ENCODE assay signal across 1 cellular context in genomic region chr12:16756833-16757552, GRCh38.
TF ChIP-seq lines count a peak whose summit lies in the region.

No MANE protein-coding gene starts in this region.

TF ChIP-seq in GM12878, 131 proteins besides CTCF, POLR2A, EP300 and RAD21 (continued from another document):
- TF ChIP-seq, protein P1, sequence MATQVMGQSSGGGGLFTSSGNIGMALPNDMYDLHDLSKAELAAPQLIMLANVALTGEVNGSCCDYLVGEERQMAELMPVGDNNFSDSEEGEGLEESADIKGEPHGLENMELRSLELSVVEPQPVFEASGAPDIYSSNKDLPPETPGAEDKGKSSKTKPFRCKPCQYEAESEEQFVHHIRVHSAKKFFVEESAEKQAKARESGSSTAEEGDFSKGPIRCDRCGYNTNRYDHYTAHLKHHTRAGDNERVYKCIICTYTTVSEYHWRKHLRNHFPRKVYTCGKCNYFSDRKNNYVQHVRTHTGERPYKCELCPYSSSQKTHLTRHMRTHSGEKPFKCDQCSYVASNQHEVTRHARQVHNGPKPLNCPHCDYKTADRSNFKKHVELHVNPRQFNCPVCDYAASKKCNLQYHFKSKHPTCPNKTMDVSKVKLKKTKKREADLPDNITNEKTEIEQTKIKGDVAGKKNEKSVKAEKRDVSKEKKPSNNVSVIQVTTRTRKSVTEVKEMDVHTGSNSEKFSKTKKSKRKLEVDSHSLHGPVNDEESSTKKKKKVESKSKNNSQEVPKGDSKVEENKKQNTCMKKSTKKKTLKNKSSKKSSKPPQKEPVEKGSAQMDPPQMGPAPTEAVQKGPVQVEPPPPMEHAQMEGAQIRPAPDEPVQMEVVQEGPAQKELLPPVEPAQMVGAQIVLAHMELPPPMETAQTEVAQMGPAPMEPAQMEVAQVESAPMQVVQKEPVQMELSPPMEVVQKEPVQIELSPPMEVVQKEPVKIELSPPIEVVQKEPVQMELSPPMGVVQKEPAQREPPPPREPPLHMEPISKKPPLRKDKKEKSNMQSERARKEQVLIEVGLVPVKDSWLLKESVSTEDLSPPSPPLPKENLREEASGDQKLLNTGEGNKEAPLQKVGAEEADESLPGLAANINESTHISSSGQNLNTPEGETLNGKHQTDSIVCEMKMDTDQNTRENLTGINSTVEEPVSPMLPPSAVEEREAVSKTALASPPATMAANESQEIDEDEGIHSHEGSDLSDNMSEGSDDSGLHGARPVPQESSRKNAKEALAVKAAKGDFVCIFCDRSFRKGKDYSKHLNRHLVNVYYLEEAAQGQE (IDR thresholded peaks at IDR 0.05; ENCODE audit: low read depth, low read length): no peak
